In the genomic region with DNA sequence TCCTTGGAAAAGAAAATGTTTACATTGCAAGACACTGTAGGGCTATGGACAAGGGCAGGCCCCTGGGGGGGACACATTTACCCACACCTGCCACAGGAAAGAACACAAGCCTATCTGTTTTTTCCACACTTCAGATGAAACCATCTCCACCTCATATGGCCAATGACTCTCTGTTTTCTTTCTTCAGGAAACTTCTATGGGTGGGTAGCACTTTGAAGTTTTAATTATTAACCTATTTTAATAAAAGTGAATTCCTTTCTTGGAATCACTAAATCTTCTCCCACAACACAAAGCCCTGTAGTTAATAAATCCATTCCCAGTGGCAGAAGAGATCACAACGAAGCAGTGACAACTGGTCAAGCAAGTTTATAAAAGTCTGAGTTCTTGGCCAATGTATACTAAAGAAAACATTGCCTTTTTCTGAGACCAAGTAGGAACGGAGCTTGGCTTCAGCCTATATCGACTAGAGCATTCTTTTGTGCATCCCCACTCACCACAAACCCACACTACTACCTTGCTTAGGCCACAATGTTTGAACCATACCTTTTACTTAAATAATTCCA, we compare ENCODE assay signal across 16 cellular contexts.
"Had no signal": no experiment of that assay in that cellular context is flagged by ENCODE, and none has a peak within 500 bp of the region (broad histone marks: within the 10 kb centered on the region; RNA-seq: fewer than 3 reads in every experiment).

No MANE protein-coding gene starts in this region.

- H3K27ac Mint-ChIP-seq: activated CD8-positive, alpha-beta T cell treated with anti-CD3 and anti-CD28 coated beads, Interleukin-2, amount 10 ng/mL, durations not matched to agents 7 days and 5 days; activated T-helper 17 cell treated with anti-CD3 and anti-CD28 coated beads, Interleukin-2, amount 50 U/mL, for 72 hours had no signal

- DNase-seq: activated CD4-positive, alpha-beta T cell treated with anti-CD3 and anti-CD28 coated beads for 1 hour; activated CD8-positive, alpha-beta T cell treated with anti-CD3 and anti-CD28 coated beads, Interleukin-2, amount 10 ng/mL, durations not matched to agents 7 days and 5 days; activated naive CD4-positive, alpha-beta T cell treated with anti-CD3 and anti-CD28 coated beads, Interleukin-2, amount 50 U/mL, for 16 hours; adrenal gland; central memory CD4-positive, alpha-beta T cell; cortex of kidney; effector CD8-positive, alpha-beta T cell; gastrocnemius medialis; naive thymus-derived CD4-positive, alpha-beta T cell; nucleus accumbens; stimulated activated CD4-positive, alpha-beta T cell treated with anti-CD3 and anti-CD28 coated beads, Interleukin-12 subunit alpha, Interleukin-12 subunit beta, amount 100 ng/mL, for 4 hours; stimulated activated naive CD8-positive, alpha-beta T cell treated with anti-CD3 and anti-CD28 coated beads, Interleukin-15, Interleukin-2, amounts not matched to agents 100 U/mL and 50 U/mL, for 24 hours; T-helper 9 cell; testis had no signal

- H3K27me3 Mint-ChIP-seq: activated T-helper 17 cell treated with anti-CD3 and anti-CD28 coated beads, Interleukin-2, amount 50 U/mL, for 72 hours had no signal

- H3K4me3 Mint-ChIP-seq: activated CD8-positive, alpha-beta T cell treated with anti-CD3 and anti-CD28 coated beads, Interleukin-2, amount 10 ng/mL, durations not matched to agents 7 days and 5 days; activated T-helper 17 cell treated with anti-CD3 and anti-CD28 coated beads, Interleukin-2, amount 50 U/mL, for 72 hours; naive thymus-derived CD4-positive, alpha-beta T cell had no signal

- H3K27me3 ChIP-seq: adrenal gland, gastrocnemius medialis, testis had no signal

- ATAC-seq: activated CD8-positive, alpha-beta T cell treated with anti-CD3 and anti-CD28 coated beads, Interleukin-2, amount 10 ng/mL, durations not matched to agents 7 days and 5 days; activated T-helper 17 cell treated with anti-CD3 and anti-CD28 coated beads, Interleukin-2, amount 50 U/mL, for 72 hours; gastrocnemius medialis; naive thymus-derived CD4-positive, alpha-beta T cell; stimulated activated naive CD8-positive, alpha-beta T cell treated with anti-CD3 and anti-CD28 coated beads, Interleukin-15, Interleukin-2, amounts not matched to agents 100 U/mL and 50 U/mL, for 24 hours had no signal

- H3K36me3 ChIP-seq: adrenal gland, gastrocnemius medialis had no signal

- H3K4me3 ChIP-seq: adrenal gland, gastrocnemius medialis, lung, testis had no signal
